1 cellular context compared by ENCODE assay signal in genomic region chr19:21466627-21467026, GRCh38.
TF ChIP-seq lines count a peak whose summit lies in the region.

No MANE protein-coding gene starts in this region.

TF ChIP-seq in K562, 482 proteins besides CTCF, POLR2A, EP300 and RAD21 (continued from another document):
- TF ChIP-seq ZNF395 (CRISPR knock-in tag; IDR thresholded peaks at IDR 0.05) = no peak
- TF ChIP-seq, protein P1, sequence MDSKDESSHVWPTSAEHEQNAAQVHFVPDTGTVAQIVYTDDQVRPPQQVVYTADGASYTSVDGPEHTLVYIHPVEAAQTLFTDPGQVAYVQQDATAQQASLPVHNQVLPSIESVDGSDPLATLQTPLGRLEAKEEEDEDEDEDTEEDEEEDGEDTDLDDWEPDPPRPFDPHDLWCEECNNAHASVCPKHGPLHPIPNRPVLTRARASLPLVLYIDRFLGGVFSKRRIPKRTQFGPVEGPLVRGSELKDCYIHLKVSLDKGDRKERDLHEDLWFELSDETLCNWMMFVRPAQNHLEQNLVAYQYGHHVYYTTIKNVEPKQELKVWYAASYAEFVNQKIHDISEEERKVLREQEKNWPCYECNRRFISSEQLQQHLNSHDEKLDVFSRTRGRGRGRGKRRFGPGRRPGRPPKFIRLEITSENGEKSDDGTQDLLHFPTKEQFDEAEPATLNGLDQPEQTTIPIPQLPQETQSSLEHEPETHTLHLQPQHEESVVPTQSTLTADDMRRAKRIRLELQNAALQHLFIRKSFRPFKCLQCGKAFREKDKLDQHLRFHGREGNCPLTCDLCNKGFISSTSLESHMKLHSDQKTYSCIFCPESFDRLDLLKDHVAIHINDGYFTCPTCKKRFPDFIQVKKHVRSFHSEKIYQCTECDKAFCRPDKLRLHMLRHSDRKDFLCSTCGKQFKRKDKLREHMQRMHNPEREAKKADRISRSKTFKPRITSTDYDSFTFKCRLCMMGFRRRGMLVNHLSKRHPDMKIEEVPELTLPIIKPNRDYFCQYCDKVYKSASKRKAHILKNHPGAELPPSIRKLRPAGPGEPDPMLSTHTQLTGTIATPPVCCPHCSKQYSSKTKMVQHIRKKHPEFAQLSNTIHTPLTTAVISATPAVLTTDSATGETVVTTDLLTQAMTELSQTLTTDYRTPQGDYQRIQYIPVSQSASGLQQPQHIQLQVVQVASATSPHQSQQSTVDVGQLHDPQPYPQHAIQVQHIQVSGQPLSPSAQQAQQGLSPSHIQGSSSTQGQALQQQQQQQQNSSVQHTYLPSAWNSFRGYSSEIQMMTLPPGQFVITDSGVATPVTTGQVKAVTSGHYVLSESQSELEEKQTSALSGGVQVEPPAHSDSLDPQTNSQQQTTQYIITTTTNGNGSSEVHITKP (IDR thresholded peaks at IDR 0.05; ENCODE audit: partially characterized antibody) = peak; percentile 51
